Comparison of ENCODE assay signal across 1 cellular context in the genomic region with DNA sequence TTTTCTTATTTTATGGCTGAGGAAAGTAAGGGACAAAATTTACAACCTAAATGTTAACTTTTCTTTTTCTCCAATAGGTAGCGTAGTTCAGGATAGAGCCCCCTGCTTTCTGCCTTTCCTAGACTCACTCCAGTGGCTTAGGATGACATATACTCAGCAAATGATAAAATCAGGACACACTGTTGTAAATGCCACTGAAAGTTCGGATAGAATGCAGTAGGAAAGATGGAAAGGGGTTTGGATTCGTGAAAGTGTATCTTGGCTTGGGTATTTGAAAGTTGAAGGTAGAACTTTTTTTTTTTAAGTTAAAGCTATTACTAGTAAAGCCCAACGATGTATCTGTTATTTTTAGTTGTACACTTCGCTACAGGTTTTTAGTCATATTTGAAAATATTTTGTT.
TF ChIP-seq lines count a peak whose summit lies in the region.

No MANE protein-coding gene starts in this region.

TF ChIP-seq in GM23338, 12 proteins besides CTCF, POLR2A, EP300 and RAD21 (continued from another document):
- TF ChIP-seq, protein P1, sequence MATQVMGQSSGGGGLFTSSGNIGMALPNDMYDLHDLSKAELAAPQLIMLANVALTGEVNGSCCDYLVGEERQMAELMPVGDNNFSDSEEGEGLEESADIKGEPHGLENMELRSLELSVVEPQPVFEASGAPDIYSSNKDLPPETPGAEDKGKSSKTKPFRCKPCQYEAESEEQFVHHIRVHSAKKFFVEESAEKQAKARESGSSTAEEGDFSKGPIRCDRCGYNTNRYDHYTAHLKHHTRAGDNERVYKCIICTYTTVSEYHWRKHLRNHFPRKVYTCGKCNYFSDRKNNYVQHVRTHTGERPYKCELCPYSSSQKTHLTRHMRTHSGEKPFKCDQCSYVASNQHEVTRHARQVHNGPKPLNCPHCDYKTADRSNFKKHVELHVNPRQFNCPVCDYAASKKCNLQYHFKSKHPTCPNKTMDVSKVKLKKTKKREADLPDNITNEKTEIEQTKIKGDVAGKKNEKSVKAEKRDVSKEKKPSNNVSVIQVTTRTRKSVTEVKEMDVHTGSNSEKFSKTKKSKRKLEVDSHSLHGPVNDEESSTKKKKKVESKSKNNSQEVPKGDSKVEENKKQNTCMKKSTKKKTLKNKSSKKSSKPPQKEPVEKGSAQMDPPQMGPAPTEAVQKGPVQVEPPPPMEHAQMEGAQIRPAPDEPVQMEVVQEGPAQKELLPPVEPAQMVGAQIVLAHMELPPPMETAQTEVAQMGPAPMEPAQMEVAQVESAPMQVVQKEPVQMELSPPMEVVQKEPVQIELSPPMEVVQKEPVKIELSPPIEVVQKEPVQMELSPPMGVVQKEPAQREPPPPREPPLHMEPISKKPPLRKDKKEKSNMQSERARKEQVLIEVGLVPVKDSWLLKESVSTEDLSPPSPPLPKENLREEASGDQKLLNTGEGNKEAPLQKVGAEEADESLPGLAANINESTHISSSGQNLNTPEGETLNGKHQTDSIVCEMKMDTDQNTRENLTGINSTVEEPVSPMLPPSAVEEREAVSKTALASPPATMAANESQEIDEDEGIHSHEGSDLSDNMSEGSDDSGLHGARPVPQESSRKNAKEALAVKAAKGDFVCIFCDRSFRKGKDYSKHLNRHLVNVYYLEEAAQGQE (IDR thresholded peaks at IDR 0.05; ENCODE audit: unreplicated experiment), result no peak
- TF ChIP-seq, protein P2, sequence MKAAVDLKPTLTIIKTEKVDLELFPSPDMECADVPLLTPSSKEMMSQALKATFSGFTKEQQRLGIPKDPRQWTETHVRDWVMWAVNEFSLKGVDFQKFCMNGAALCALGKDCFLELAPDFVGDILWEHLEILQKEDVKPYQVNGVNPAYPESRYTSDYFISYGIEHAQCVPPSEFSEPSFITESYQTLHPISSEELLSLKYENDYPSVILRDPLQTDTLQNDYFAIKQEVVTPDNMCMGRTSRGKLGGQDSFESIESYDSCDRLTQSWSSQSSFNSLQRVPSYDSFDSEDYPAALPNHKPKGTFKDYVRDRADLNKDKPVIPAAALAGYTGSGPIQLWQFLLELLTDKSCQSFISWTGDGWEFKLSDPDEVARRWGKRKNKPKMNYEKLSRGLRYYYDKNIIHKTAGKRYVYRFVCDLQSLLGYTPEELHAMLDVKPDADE (IDR thresholded peaks at IDR 0.05), result no peak
- TF ChIP-seq POLR2AphosphoS5 (IDR thresholded peaks at IDR 0.05; ENCODE audit: low read depth), result no peak
- TF ChIP-seq STAT1 (IDR thresholded peaks at IDR 0.05; ENCODE audit: unreplicated experiment), result no peak
- TF ChIP-seq, protein P3, sequence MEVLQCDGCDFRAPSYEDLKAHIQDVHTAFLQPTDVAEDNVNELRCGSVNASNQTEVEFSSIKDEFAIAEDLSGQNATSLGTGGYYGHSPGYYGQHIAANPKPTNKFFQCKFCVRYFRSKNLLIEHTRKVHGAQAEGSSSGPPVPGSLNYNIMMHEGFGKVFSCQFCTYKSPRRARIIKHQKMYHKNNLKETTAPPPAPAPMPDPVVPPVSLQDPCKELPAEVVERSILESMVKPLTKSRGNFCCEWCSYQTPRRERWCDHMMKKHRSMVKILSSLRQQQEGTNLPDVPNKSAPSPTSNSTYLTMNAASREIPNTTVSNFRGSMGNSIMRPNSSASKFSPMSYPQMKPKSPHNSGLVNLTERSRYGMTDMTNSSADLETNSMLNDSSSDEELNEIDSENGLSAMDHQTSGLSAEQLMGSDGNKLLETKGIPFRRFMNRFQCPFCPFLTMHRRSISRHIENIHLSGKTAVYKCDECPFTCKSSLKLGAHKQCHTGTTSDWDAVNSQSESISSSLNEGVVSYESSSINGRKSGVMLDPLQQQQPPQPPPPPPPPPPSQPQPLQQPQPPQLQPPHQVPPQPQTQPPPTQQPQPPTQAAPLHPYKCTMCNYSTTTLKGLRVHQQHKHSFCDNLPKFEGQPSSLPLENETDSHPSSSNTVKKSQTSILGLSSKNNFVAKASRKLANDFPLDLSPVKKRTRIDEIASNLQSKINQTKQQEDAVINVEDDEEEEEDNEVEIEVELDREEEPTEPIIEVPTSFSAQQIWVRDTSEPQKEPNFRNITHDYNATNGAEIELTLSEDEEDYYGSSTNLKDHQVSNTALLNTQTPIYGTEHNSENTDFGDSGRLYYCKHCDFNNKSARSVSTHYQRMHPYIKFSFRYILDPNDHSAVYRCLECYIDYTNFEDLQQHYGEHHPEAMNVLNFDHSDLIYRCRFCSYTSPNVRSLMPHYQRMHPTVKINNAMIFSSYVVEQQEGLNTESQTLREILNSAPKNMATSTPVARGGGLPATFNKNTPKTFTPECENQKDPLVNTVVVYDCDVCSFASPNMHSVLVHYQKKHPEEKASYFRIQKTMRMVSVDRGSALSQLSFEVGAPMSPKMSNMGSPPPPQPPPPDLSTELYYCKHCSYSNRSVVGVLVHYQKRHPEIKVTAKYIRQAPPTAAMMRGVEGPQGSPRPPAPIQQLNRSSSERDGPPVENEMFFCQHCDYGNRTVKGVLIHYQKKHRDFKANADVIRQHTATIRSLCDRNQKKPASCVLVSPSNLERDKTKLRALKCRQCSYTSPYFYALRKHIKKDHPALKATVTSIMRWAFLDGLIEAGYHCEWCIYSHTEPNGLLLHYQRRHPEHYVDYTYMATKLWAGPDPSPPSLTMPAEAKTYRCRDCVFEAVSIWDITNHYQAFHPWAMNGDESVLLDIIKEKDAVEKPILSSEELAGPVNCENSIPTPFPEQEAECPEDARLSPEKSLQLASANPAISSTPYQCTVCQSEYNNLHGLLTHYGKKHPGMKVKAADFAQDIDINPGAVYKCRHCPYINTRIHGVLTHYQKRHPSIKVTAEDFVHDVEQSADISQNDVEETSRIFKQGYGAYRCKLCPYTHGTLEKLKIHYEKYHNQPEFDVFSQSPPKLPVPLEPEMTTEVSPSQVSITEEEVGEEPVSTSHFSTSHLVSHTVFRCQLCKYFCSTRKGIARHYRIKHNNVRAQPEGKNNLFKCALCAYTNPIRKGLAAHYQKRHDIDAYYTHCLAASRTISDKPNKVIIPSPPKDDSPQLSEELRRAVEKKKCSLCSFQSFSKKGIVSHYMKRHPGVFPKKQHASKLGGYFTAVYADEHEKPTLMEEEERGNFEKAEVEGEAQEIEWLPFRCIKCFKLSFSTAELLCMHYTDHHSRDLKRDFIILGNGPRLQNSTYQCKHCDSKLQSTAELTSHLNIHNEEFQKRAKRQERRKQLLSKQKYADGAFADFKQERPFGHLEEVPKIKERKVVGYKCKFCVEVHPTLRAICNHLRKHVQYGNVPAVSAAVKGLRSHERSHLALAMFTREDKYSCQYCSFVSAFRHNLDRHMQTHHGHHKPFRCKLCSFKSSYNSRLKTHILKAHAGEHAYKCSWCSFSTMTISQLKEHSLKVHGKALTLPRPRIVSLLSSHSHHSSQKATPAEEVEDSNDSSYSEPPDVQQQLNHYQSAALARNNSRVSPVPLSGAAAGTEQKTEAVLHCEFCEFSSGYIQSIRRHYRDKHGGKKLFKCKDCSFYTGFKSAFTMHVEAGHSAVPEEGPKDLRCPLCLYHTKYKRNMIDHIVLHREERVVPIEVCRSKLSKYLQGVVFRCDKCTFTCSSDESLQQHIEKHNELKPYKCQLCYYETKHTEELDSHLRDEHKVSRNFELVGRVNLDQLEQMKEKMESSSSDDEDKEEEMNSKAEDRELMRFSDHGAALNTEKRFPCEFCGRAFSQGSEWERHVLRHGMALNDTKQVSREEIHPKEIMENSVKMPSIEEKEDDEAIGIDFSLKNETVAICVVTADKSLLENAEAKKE (CRISPR knock-in tag; IDR thresholded peaks at IDR 0.05), result no peak
- TF ChIP-seq EZH2phosphoT487 (IDR thresholded peaks at IDR 0.05; ENCODE audit: unreplicated experiment), result no peak
